1 cellular context compared by ENCODE assay signal in the genomic region with DNA sequence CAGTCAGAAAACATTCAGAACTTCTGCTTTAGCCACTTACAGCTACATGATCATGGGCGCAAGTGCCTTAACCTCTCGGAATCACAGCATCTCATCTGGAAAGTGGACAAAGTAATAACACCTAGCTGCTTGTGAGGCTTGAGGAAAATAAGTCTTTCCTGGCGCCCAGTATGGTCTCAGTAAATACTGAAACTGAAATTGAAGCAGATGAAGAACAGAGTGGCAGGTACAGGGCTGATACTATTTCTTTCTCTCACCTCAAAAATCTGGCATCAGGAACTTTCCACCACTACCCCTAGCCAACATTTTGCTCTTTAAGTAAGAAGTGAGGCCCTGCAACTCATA.
TF ChIP-seq lines count a peak whose summit lies in the region.

No MANE protein-coding gene starts in this region.

TF ChIP-seq in H1, 55 proteins besides CTCF, POLR2A, EP300 and RAD21 (continued from another document):
- TF ChIP-seq, protein P1, sequence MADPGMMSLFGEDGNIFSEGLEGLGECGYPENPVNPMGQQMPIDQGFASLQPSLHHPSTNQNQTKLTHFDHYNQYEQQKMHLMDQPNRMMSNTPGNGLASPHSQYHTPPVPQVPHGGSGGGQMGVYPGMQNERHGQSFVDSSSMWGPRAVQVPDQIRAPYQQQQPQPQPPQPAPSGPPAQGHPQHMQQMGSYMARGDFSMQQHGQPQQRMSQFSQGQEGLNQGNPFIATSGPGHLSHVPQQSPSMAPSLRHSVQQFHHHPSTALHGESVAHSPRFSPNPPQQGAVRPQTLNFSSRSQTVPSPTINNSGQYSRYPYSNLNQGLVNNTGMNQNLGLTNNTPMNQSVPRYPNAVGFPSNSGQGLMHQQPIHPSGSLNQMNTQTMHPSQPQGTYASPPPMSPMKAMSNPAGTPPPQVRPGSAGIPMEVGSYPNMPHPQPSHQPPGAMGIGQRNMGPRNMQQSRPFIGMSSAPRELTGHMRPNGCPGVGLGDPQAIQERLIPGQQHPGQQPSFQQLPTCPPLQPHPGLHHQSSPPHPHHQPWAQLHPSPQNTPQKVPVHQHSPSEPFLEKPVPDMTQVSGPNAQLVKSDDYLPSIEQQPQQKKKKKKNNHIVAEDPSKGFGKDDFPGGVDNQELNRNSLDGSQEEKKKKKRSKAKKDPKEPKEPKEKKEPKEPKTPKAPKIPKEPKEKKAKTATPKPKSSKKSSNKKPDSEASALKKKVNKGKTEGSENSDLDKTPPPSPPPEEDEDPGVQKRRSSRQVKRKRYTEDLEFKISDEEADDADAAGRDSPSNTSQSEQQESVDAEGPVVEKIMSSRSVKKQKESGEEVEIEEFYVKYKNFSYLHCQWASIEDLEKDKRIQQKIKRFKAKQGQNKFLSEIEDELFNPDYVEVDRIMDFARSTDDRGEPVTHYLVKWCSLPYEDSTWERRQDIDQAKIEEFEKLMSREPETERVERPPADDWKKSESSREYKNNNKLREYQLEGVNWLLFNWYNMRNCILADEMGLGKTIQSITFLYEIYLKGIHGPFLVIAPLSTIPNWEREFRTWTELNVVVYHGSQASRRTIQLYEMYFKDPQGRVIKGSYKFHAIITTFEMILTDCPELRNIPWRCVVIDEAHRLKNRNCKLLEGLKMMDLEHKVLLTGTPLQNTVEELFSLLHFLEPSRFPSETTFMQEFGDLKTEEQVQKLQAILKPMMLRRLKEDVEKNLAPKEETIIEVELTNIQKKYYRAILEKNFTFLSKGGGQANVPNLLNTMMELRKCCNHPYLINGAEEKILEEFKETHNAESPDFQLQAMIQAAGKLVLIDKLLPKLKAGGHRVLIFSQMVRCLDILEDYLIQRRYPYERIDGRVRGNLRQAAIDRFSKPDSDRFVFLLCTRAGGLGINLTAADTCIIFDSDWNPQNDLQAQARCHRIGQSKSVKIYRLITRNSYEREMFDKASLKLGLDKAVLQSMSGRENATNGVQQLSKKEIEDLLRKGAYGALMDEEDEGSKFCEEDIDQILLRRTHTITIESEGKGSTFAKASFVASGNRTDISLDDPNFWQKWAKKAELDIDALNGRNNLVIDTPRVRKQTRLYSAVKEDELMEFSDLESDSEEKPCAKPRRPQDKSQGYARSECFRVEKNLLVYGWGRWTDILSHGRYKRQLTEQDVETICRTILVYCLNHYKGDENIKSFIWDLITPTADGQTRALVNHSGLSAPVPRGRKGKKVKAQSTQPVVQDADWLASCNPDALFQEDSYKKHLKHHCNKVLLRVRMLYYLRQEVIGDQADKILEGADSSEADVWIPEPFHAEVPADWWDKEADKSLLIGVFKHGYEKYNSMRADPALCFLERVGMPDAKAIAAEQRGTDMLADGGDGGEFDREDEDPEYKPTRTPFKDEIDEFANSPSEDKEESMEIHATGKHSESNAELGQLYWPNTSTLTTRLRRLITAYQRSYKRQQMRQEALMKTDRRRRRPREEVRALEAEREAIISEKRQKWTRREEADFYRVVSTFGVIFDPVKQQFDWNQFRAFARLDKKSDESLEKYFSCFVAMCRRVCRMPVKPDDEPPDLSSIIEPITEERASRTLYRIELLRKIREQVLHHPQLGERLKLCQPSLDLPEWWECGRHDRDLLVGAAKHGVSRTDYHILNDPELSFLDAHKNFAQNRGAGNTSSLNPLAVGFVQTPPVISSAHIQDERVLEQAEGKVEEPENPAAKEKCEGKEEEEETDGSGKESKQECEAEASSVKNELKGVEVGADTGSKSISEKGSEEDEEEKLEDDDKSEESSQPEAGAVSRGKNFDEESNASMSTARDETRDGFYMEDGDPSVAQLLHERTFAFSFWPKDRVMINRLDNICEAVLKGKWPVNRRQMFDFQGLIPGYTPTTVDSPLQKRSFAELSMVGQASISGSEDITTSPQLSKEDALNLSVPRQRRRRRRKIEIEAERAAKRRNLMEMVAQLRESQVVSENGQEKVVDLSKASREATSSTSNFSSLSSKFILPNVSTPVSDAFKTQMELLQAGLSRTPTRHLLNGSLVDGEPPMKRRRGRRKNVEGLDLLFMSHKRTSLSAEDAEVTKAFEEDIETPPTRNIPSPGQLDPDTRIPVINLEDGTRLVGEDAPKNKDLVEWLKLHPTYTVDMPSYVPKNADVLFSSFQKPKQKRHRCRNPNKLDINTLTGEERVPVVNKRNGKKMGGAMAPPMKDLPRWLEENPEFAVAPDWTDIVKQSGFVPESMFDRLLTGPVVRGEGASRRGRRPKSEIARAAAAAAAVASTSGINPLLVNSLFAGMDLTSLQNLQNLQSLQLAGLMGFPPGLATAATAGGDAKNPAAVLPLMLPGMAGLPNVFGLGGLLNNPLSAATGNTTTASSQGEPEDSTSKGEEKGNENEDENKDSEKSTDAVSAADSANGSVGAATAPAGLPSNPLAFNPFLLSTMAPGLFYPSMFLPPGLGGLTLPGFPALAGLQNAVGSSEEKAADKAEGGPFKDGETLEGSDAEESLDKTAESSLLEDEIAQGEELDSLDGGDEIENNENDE (IDR thresholded peaks at IDR 0.05; ENCODE audit: insufficient replicate concordance, low read length): no peak
TF ChIP-seq in H1: peak in this region for 0.
